Comparison of ENCODE assay signal across 1 cellular context in the genomic region with DNA sequence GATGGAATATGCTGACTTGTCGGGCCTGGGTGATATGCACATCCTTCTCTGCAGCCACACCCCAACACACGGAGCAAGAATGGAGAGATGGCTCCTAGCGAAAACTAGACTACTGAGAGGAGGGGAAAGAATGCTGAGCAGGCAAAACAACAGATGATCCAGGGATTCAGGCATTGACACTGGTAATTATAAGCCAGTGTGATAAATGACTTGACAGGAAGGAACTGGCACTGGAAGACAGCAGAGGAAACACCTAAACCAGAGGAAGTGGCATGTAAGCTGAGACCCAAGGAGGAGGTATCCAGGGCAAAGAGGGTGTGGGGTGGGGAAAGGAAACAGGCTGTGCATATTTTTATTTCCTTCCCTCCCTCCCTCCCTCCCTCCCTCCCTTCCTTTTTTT.
TF ChIP-seq lines count a peak whose summit lies in the region.

No MANE protein-coding gene starts in this region.

TF ChIP-seq in SK-N-SH treated with all-trans-retinoic acid at 6 μM for 48 hours, 23 proteins besides CTCF, POLR2A, EP300 and RAD21 (continued from another document):
- TF ChIP-seq TSHZ2 (CRISPR knock-in tag; IDR thresholded peaks at IDR 0.05) (no peak), ARNTL (CRISPR knock-in tag; IDR thresholded peaks at IDR 0.05; ENCODE audit: borderline replicate concordance, low read depth) (no peak), GLIS3 (CRISPR knock-in tag; IDR thresholded peaks at IDR 0.05) (no peak), OSR1 (CRISPR knock-in tag; IDR thresholded peaks at IDR 0.05) (no peak)
